ENCODE assay signal across 8 cellular contexts in the genomic region with DNA sequence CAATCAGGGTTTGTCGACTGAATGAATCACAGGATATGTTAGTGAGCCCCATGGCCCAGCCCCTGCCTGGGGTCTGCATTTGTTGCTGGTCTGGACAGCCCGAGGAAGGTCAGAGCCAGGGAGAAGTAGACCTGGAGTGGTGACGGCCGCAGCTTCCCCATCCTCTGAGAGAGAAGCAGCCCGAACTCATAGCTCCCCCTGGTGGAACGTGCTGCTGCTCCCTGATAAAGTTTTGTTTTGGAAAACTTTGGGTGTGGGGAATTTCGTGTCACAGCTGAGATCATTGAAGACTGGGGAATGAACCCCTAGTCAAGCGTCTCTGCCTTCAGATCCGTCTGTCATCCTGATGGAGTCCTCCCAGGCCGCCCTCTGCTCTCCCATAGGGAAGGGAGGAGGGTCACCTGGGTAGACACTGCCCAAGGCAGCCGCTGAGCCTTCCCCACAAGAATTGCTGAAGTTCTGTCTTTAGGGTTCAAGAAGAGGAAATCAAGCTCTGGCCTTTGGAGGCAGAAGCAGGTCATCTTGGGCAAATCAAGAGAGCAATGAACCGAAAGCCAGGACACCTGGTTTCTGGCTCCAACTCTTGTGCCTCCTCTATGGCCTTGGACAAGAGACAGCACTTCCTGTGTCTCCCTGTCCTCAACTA.
DNase-seq lines count a peak whose midpoint lies in the region; ATAC-seq and TF ChIP-seq lines count a peak whose summit lies in the region.

No MANE protein-coding gene starts in this region.

- no peaks in the 10 kb centered on the region for H3K9me3 ChIP-seq in spleen

- H3K4me1 ChIP-seq in spleen, result peaks cover 0 to 13% (median 2%) of the 10 kb centered on the region in 6 donors

- H3K27me3 ChIP-seq in spleen (replicated peaks in 1 of 7), result peaks cover 0 to 28% (median 0%) of the 10 kb centered on the region in 7 donors

- no peaks in the 10 kb centered on the region for H3K36me3 ChIP-seq in spleen

- WGBS in spleen, 5 donors, result 31 to 39% (median 33%) methylated on average over 12 of the region's 12 CpGs

- no peak overlapping the region for H3K4me3 ChIP-seq in AG09309 (ENCODE audit: control insufficient read depth, low read depth, low read length)
- H3K4me3 ChIP-seq in spleen, result no peak overlapping the region

- peak; percentile 65 for ATAC-seq in Right ventricle myocardium superior (ENCODE audit: poor library complexity)
- no peak for ATAC-seq in GM21381 (IDR thresholded peaks at IDR 0.05; ENCODE audit: unreplicated experiment)

- H3K27ac ChIP-seq in spleen, result no peak overlapping the region

- intact Hi-C loops in Right ventricle myocardium superior (cut with DNase I) (no loop called here), spleen (cut with DNase I; ENCODE audit: low total_unique reads) (no loop called here)

- TF ChIP-seq CTCF in AG09309 (IDR thresholded peaks at IDR 0.05; ENCODE audit: control insufficient read depth, insufficient read depth, low read depth, low read length, missing control alignments), result peak; percentile 83
- TF ChIP-seq CTCF in GM20000 (IDR thresholded peaks at IDR 0.05; ENCODE audit: extremely low read depth, missing control alignments), result peak; percentile 51
- peak in 10 of 11 experiments; percentile 6 to 60 (median 40) for TF ChIP-seq CTCF in spleen (IDR thresholded peaks at IDR 0.05 in 8 of 11, conservative IDR thresholded peaks at IDR 0.05 in 3 of 11)

- no peak for TF ChIP-seq POLR2A in spleen (IDR thresholded peaks at IDR 0.05)

- no peak for DNase-seq in AG09309 (ENCODE audit: low read depth)
- DNase-seq in GM20000 (ENCODE audit: low spot score), result peak; percentile 61
- peak; percentile 70 for DNase-seq in SKM-1 treated with dmso at 0.1 percent for 144 hours (lab: John Stamatoyannopoulos, UW; ENCODE audit: unreplicated experiment)
- DNase-seq in Right ventricle myocardium superior, result peak; percentile 61
- peak; percentile 84 for DNase-seq in spleen
- no peak for DNase-seq in activated naive CD4-positive, alpha-beta T cell treated with Interleukin-2 at 50 U/mL for 16 hours
- no peak for DNase-seq in mesenteric fat pad (ENCODE audit: low spot score)

Comparison
In these comparisons a context has a peak if more than half of its experiments do, and no peak if none do; other contexts are left out.
1. DNase-seq: peak in GM20000 (single experiment), SKM-1 treated with dmso at 0.1 percent for 144 hours (single experiment), Right ventricle myocardium superior (single experiment) and spleen (single experiment); none in AG09309 (single experiment), activated naive CD4-positive, alpha-beta T cell treated with Interleukin-2 at 50 U/mL for 16 hours (single experiment) and mesenteric fat pad (single experiment).
2. Peak in every context shown above with its lines, with median percentiles within 50 percentile points of each other: CTCF ChIP-seq.